In the genomic region with DNA sequence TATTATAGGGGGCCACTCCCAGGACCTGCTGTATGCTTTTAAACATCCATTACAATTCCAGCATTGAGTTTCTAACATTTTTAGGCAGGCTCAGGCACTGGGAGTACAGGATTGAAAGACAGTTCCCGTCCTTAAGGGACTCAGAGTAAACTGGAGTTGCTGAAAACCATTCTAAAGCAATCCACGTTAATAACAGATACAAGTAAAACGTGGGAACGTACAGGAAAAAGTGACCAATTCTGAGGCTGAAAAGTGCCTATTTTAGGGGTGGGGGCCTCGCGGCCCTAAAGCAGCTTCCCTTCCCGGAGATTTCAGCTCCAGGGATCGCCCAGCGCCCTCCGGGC, we compare ENCODE assay signal across 8 cellular contexts. TPM values are rescaled to one million over a fixed set of nuclear protein-coding genes. Genes with fewer than 3 reads are reported as not detected.
DNase-seq lines count a peak whose midpoint lies in the region; ATAC-seq, FAIRE-seq and TF ChIP-seq lines count a peak whose summit lies in the region.

No MANE protein-coding gene starts in this region.

- H3K4me3 ChIP-seq in astrocyte of the cerebellum (ENCODE audit: low read depth, low read length) = peak overlapping the region; percentile 78
- peak overlapping the region; percentile 78 to 98 (median 89) for H3K4me3 ChIP-seq in liver (ENCODE audit: low read depth in 1 of 3, low read length in 3 of 3)
- peak overlapping the region; percentile 86 for H3K4me3 ChIP-seq in tibial artery

- H3K27me3 ChIP-seq in liver (ENCODE audit: control insufficient read depth in 4 of 4, insufficient read depth in 4 of 4, low read length in 3 of 4) = no peaks in the 10 kb centered on the region
- no peaks in the 10 kb centered on the region for H3K27me3 ChIP-seq in tibial artery

- H3K27me3 Mint-ChIP-seq in activated T-cell treated with anti-CD3 and anti-CD28 coated beads, Interleukin-2, amount 50 U/mL, for 4 hours (ENCODE audit: low read depth) = peaks cover 2% of the 10 kb centered on the region

- WGBS in liver = 0% methylated on average over 10 of the region's 10 CpGs

- in situ Hi-C loops in astrocyte of the cerebellum (cut with HindIII; ENCODE audit: low sequenced_read_pairs) = no loop called here

- TF ChIP-seq RAD21 in liver (IDR thresholded peaks at IDR 0.05) = no peak

- no peak for FAIRE-seq in urothelium cell line (lab: Jason Lieb, UNC)

- H3K9me3 ChIP-seq in liver (ENCODE audit: control insufficient read depth in 4 of 4, low read length in 3 of 4) = no peaks in the 10 kb centered on the region
- no peaks in the 10 kb centered on the region for H3K9me3 ChIP-seq in tibial artery

- TF ChIP-seq CTCF in astrocyte of the cerebellum (IDR thresholded peaks at IDR 0.05; ENCODE audit: low read depth, low read length, missing control alignments) = no peak
- TF ChIP-seq CTCF in liver (IDR thresholded peaks at IDR 0.05; ENCODE audit: low read depth, low read length, missing input control) = no peak
- TF ChIP-seq CTCF in tibial artery (IDR thresholded peaks at IDR 0.05) = no peak

- H3K36me3 ChIP-seq in liver (ENCODE audit: control insufficient read depth in 4 of 4, insufficient read depth in 3 of 4, low read depth in 1 of 4, low read length in 3 of 4) = no peaks in the 10 kb centered on the region
- H3K36me3 ChIP-seq in tibial artery = no peaks in the 10 kb centered on the region

- ATAC-seq in activated T-cell treated with anti-CD3 and anti-CD28 coated beads, Interleukin-2, amount 50 U/mL, for 4 hours = no peak

- peak overlapping the region; percentile 91 to 96 for H3K9ac ChIP-seq in liver (ENCODE audit: low read depth in 1 of 2, low read length in 2 of 2)

- H3K9me3 Mint-ChIP-seq in activated T-cell treated with anti-CD3 and anti-CD28 coated beads, Interleukin-2, amount 50 U/mL, for 4 hours = no peaks in the 10 kb centered on the region

- intact Hi-C loops in tibial artery (cut with DNase I; ENCODE audit: low total_unique reads) = loop anchor here (1.0 to 10.0 kb wide), 3 partner anchors 19 to 661 kb away; a partner anchor contains a TSS

- H3K4me1 ChIP-seq in liver (ENCODE audit: control insufficient read depth in 4 of 4, insufficient read depth in 4 of 4, low read length in 3 of 4) (peaks cover 0 to 7% (median 3%) of the 10 kb centered on the region in 4 donors), tibial artery (peaks cover 0 to 42% (median 3%) of the 10 kb centered on the region in 4 donors)

- H3K36me3 Mint-ChIP-seq in activated T-cell treated with anti-CD3 and anti-CD28 coated beads, Interleukin-2, amount 50 U/mL, for 4 hours (ENCODE audit: insufficient read depth) = no peaks in the 10 kb centered on the region

- peaks cover 19% of the 10 kb centered on the region for H3K4me1 Mint-ChIP-seq in activated T-cell treated with anti-CD3 and anti-CD28 coated beads, Interleukin-2, amount 50 U/mL, for 4 hours (ENCODE audit: low read depth)

- DNase-seq in activated T-cell treated with anti-CD3 and anti-CD28 coated beads, Interleukin-2, amount 50 U/mL, for 4 hours = no peak
- no peak for DNase-seq in activated T-cell treated with anti-CD3 and anti-CD28 coated beads, Interleukin-2, amount 50 U/mL, for 1 hour
- DNase-seq in astrocyte of the cerebellum (ENCODE audit: low read depth) = no peak
- no peak for DNase-seq in tibial artery
- no peak for DNase-seq in occipital lobe (lab: John Stamatoyannopoulos, UW)
- no peak for DNase-seq in urothelium cell line (ENCODE audit: low spot score)
- DNase-seq in COR-L47 (lab: John Stamatoyannopoulos, UW) = no peak

- peak overlapping the region; percentile 88 for H3K4me3 Mint-ChIP-seq in activated T-cell treated with anti-CD3 and anti-CD28 coated beads, Interleukin-2, amount 50 U/mL, for 4 hours

- H3K27ac ChIP-seq in liver (ENCODE audit: low read depth in 1 of 2, low read length in 2 of 2) = peak overlapping the region; percentile 90 to 96
- H3K27ac ChIP-seq in tibial artery = peak overlapping the region; percentile 97 to 99

TF ChIP-seq in liver, 16 proteins besides CTCF, POLR2A, EP300 and RAD21:
- TF ChIP-seq JUND (IDR thresholded peaks at IDR 0.05) (no peak), HNF4G (IDR thresholded peaks at IDR 0.05) (no peak), NR2F2 (IDR thresholded peaks at IDR 0.05) (no peak), SP1 (IDR thresholded peaks at IDR 0.05) (no peak), HNF4A (conservative IDR thresholded peaks at IDR 0.05) (no peak), TAF1 (conservative IDR thresholded peaks at IDR 0.05) (no peak), EGR1 (IDR thresholded peaks at IDR 0.05; ENCODE audit: low read depth in 2 of 2) (no peak), RXRA (IDR thresholded peaks at IDR 0.05) (no peak), YY1 (IDR thresholded peaks at IDR 0.05) (no peak), FOXA1 (IDR thresholded peaks at IDR 0.05) (no peak), GABPA (IDR thresholded peaks at IDR 0.05 in 1 of 2, conservative IDR thresholded peaks at IDR 0.05 in 1 of 2) (no peak), FOXA2 (IDR thresholded peaks at IDR 0.05) (no peak)
- TF ChIP-seq, protein P1, sequence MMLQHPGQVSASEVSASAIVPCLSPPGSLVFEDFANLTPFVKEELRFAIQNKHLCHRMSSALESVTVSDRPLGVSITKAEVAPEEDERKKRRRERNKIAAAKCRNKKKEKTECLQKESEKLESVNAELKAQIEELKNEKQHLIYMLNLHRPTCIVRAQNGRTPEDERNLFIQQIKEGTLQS (IDR thresholded peaks at IDR 0.05) = no peak
- TF ChIP-seq, protein P2, sequence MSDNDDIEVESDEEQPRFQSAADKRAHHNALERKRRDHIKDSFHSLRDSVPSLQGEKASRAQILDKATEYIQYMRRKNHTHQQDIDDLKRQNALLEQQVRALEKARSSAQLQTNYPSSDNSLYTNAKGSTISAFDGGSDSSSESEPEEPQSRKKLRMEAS (IDR thresholded peaks at IDR 0.05) = no peak
- TF ChIP-seq, protein P3, sequence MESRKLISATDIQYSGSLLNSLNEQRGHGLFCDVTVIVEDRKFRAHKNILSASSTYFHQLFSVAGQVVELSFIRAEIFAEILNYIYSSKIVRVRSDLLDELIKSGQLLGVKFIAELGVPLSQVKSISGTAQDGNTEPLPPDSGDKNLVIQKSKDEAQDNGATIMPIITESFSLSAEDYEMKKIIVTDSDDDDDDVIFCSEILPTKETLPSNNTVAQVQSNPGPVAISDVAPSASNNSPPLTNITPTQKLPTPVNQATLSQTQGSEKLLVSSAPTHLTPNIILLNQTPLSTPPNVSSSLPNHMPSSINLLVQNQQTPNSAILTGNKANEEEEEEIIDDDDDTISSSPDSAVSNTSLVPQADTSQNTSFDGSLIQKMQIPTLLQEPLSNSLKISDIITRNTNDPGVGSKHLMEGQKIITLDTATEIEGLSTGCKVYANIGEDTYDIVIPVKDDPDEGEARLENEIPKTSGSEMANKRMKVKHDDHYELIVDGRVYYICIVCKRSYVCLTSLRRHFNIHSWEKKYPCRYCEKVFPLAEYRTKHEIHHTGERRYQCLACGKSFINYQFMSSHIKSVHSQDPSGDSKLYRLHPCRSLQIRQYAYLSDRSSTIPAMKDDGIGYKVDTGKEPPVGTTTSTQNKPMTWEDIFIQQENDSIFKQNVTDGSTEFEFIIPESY (IDR thresholded peaks at IDR 0.05) = no peak
- TF ChIP-seq, protein P4, sequence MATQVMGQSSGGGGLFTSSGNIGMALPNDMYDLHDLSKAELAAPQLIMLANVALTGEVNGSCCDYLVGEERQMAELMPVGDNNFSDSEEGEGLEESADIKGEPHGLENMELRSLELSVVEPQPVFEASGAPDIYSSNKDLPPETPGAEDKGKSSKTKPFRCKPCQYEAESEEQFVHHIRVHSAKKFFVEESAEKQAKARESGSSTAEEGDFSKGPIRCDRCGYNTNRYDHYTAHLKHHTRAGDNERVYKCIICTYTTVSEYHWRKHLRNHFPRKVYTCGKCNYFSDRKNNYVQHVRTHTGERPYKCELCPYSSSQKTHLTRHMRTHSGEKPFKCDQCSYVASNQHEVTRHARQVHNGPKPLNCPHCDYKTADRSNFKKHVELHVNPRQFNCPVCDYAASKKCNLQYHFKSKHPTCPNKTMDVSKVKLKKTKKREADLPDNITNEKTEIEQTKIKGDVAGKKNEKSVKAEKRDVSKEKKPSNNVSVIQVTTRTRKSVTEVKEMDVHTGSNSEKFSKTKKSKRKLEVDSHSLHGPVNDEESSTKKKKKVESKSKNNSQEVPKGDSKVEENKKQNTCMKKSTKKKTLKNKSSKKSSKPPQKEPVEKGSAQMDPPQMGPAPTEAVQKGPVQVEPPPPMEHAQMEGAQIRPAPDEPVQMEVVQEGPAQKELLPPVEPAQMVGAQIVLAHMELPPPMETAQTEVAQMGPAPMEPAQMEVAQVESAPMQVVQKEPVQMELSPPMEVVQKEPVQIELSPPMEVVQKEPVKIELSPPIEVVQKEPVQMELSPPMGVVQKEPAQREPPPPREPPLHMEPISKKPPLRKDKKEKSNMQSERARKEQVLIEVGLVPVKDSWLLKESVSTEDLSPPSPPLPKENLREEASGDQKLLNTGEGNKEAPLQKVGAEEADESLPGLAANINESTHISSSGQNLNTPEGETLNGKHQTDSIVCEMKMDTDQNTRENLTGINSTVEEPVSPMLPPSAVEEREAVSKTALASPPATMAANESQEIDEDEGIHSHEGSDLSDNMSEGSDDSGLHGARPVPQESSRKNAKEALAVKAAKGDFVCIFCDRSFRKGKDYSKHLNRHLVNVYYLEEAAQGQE (IDR thresholded peaks at IDR 0.05) = no peak

RNA-seq across cellular contexts. Expression of a gene that starts 0.3 kb away (rescaled TPM):
- 1 to 10 TPM; 5.1 to 7.4 (median 7.3) TPM for total RNA-seq in activated T-cell treated with anti-CD3 and anti-CD28 coated beads, Interleukin-2, amount 50 U/mL, for 4 hours
- total RNA-seq in liver = 1 to 10 TPM; 4.8 to 9.8 TPM
- polyA plus RNA-seq in liver = 1 to 10 TPM in 1 of 2 donors, under 1 TPM in 1; 0.83 to 6.9 TPM
- total RNA-seq in occipital lobe = 101 TPM
